In genomic region chrX:102768984-102769761, GRCh38 we compare ENCODE assay signal across 8 cellular contexts. TPM values are rescaled to one million over a fixed set of nuclear protein-coding genes. Genes with fewer than 3 reads are reported as not detected.
DNase-seq lines count a peak whose midpoint lies in the region; ATAC-seq and TF ChIP-seq lines count a peak whose summit lies in the region.

No MANE protein-coding gene starts in this region.

- in situ Hi-C loops in HAP-1 (cut with MboI; ENCODE audit: low sequenced_read_pairs): no loop called here

- CTCF ChIA-PET in activated naive CD4-positive, alpha-beta T cell treated with anti-CD3 and anti-CD28 coated beads for 36 hours (lab: Charles Lee): no interaction called here

- peak; percentile 33 for DNase-seq in GDM1 (lab: John Stamatoyannopoulos, UW)
- peak; percentile 84 to 90 for DNase-seq in HAP-1 (ENCODE audit: low spot score in 2 of 2)
- DNase-seq in M059J (ENCODE audit: low read depth): peak; percentile 91
- peak; percentile 56 for DNase-seq in SHP77 treated with DMSO at 0.1 percent for 48 hours (lab: John Stamatoyannopoulos, UW)
- DNase-seq in activated naive CD4-positive, alpha-beta T cell treated with anti-CD3 and anti-CD28 coated beads for 36 hours: peak; percentile 87
- DNase-seq in glomerular visceral epithelial cell (ENCODE audit: extremely low spot score): peak; percentile 81
- peak; percentile 56 for DNase-seq in omental fat pad (ENCODE audit: low spot score)
- DNase-seq in testis: peak; percentile 86

- H3K4me1 Mint-ChIP-seq in activated naive CD4-positive, alpha-beta T cell treated with anti-CD3 and anti-CD28 coated beads for 36 hours (ENCODE audit: low read depth): peaks cover 8% of the 10 kb centered on the region

- H3K4me3 Mint-ChIP-seq in activated naive CD4-positive, alpha-beta T cell treated with anti-CD3 and anti-CD28 coated beads for 36 hours: peak overlapping the region; percentile 96

- peak overlapping the region; percentile 51 for H3K4me3 ChIP-seq in HAP-1
- peak overlapping the region; percentile 58 to 69 for H3K4me3 ChIP-seq in testis

- no peaks in the 10 kb centered on the region for H3K9me3 ChIP-seq in HAP-1
- H3K9me3 ChIP-seq in testis: no peaks in the 10 kb centered on the region

- TF ChIP-seq POLR2A in testis (IDR thresholded peaks at IDR 0.05): no peak

- ATAC-seq in omental fat pad (ENCODE audit: low FRiP score): peak; percentile 85

- H3K9me3 Mint-ChIP-seq in activated naive CD4-positive, alpha-beta T cell treated with anti-CD3 and anti-CD28 coated beads for 36 hours: no peaks in the 10 kb centered on the region

- WGBS in testis, 2 donors: 0% methylated on average over 16 to 21 of the region's 22 CpGs

- TF ChIP-seq CTCF in omental fat pad (IDR thresholded peaks at IDR 0.05) (no peak), testis (IDR thresholded peaks at IDR 0.05) (no peak)

- H3K36me3 ChIP-seq in HAP-1 (replicated peaks) (0 out of 2 replicates have a peak, but pooled peaks cover 3% of the 10 kb centered on the region), testis (ENCODE audit: low read depth, missing control alignments) (no peaks in the 10 kb centered on the region)

- intact Hi-C loops in activated naive CD4-positive, alpha-beta T cell treated with anti-CD3 and anti-CD28 coated beads for 36 hours (cut with micrococcal nuclease): loop anchor here (1.0 to 5.0 kb wide), 3 partner anchors 47 to 613 kb away; partner anchors contain the start of genes ARMCX5 and GPRASP3
- intact Hi-C loops in testis (cut with DNase I; ENCODE audit: low total_unique reads): no loop called here

- no peaks in the 10 kb centered on the region for H3K27me3 Mint-ChIP-seq in activated naive CD4-positive, alpha-beta T cell treated with anti-CD3 and anti-CD28 coated beads for 36 hours (ENCODE audit: low read depth)

- peaks cover 5% of the 10 kb centered on the region for H3K36me3 Mint-ChIP-seq in activated naive CD4-positive, alpha-beta T cell treated with anti-CD3 and anti-CD28 coated beads for 36 hours (ENCODE audit: low read depth)

- H3K27me3 ChIP-seq in HAP-1 (ENCODE audit: low read depth) (no peaks in the 10 kb centered on the region), testis (no peaks in the 10 kb centered on the region)

- peak overlapping the region; percentile 86 for H3K27ac Mint-ChIP-seq in activated naive CD4-positive, alpha-beta T cell treated with anti-CD3 and anti-CD28 coated beads for 36 hours

- no peak overlapping the region for H3K27ac ChIP-seq in testis

- H3K4me1 ChIP-seq in HAP-1 (peaks cover 9% of the 10 kb centered on the region), testis (no peaks in the 10 kb centered on the region)

RNA-seq across cellular contexts. Expression of gene GPRASP3, which starts 48.6 kb away (rescaled TPM):
- total RNA-seq in M059J (2014; rRNA removed; shearing (Covaris generic)): 3.8 and 8.6 TPM in 2 replicates
- 1 to 10 TPM; 1.5 to 1.7 TPM for total RNA-seq in activated naive CD4-positive, alpha-beta T cell treated with anti-CD3 and anti-CD28 coated beads for 36 hours
- 1 to 10 TPM; 1.3 to 5.7 (median 3.3) TPM for total RNA-seq in omental fat pad
- 1 to 10 TPM; 7.5 to 9.2 TPM for total RNA-seq in testis
- polyA plus RNA-seq in testis (ENCODE audit: insufficient read depth, low read depth, low replicate concordance): 4.9 TPM

RNA-seq across cellular contexts. Expression of gene GPRASP2, which starts 56.9 kb away (rescaled TPM):
- total RNA-seq in M059J (2014; rRNA removed; shearing (Covaris generic)): 9.3 and 22.3 TPM in 2 replicates
- 1 to 10 TPM; 1.7 to 2.0 TPM for total RNA-seq in activated naive CD4-positive, alpha-beta T cell treated with anti-CD3 and anti-CD28 coated beads for 36 hours
- total RNA-seq in omental fat pad (10 to 100 TPM in 2 of 4 donors, 1 to 10 TPM in 2; 3.5 to 14.0 (median 10.6) TPM), testis (10 to 100 TPM in 1 of 2 donors, 1 to 10 TPM in 1; 8.4 to 12.8 TPM)
- 11.9 TPM for polyA plus RNA-seq in testis (ENCODE audit: insufficient read depth, low read depth, low replicate concordance)

Comparison
In these comparisons a context has a peak if more than half of its experiments do, and no peak if none do; other contexts are left out.
1. DNase-seq: peak in every context shown above with its lines; median percentile 91 in M059J; 87 in HAP-1; 87 in activated naive CD4-positive, alpha-beta T cell treated with anti-CD3 and anti-CD28 coated beads for 36 hours; 86 in testis; 81 in glomerular visceral epithelial cell; 56 in SHP77 treated with DMSO at 0.1 percent for 48 hours; 56 in omental fat pad; 33 in GDM1.